In genomic region chr2:191618789-191619185, GRCh38 we compare ENCODE assay signal across 18 cellular contexts. TPM values are rescaled to one million over a fixed set of nuclear protein-coding genes. Genes with fewer than 3 reads are reported as not detected.
DNase-seq lines count a peak whose midpoint lies in the region; ATAC-seq and TF ChIP-seq lines count a peak whose summit lies in the region.
"Had no signal": no experiment of that assay in that cellular context is flagged by ENCODE, and none has a peak within 500 bp of the region (broad histone marks: within the 10 kb centered on the region; RNA-seq: fewer than 3 reads in every experiment).

No MANE protein-coding gene starts in this region.

- ATAC-seq in activated CD4-positive, alpha-beta T cell treated with anti-CD3 and anti-CD28 coated beads for 36 hours = no peak
- ATAC-seq in natural killer cell treated with Interleukin-12 subunit alpha and Interleukin-12 subunit beta and Interleukin-15 and Interleukin-18, amount 100 ng/mL, for 72 hours = no peak

- TF ChIP-seq CTCF in astrocyte of the spinal cord (IDR thresholded peaks at IDR 0.05; ENCODE audit: low read depth, low read length) = no peak

- intact Hi-C loops in activated CD4-positive, alpha-beta T cell treated with anti-CD3 and anti-CD28 coated beads for 36 hours (cut with DNase I, micrococcal nuclease) = loop anchor here (5.0 kb wide), 2 partner anchors 46 to 596 kb away; no protein-coding TSS in a partner anchor

- in situ Hi-C loops in astrocyte of the spinal cord (cut with HindIII; ENCODE audit: low sequenced_read_pairs) = no loop called here

- peaks cover 2% of the 10 kb centered on the region for H3K9me3 Mint-ChIP-seq in activated CD4-positive, alpha-beta T cell treated with anti-CD3 and anti-CD28 coated beads for 36 hours (ENCODE audit: low read depth)
- H3K9me3 Mint-ChIP-seq in IgD-negative memory B cell = no peaks in the 10 kb centered on the region
- H3K9me3 Mint-ChIP-seq in natural killer cell treated with Interleukin-12 subunit alpha and Interleukin-12 subunit beta and Interleukin-15 and Interleukin-18, amount 100 ng/mL, for 72 hours = peaks cover 3% of the 10 kb centered on the region

- peaks cover 61% of the 10 kb centered on the region for H3K4me1 Mint-ChIP-seq in activated CD4-positive, alpha-beta T cell treated with anti-CD3 and anti-CD28 coated beads for 36 hours
- H3K4me1 Mint-ChIP-seq in IgD-negative memory B cell = peaks cover 21 to 35% (median 25%) of the 10 kb centered on the region in 3 donors
- peaks cover 48% of the 10 kb centered on the region in 2 donors for H3K4me1 Mint-ChIP-seq in natural killer cell treated with Interleukin-12 subunit alpha and Interleukin-12 subunit beta and Interleukin-15 and Interleukin-18, amount 100 ng/mL, for 72 hours (ENCODE audit: low read depth in 2 of 2)

- CTCF ChIA-PET in activated CD4-positive, alpha-beta T cell treated with anti-CD3 and anti-CD28 coated beads for 36 hours (lab: Charles Lee) = interaction anchor here (1.1 to 3.7 kb wide), 4 partner anchors 14 to 73 kb away, joined by 3 to 19 read pairs (median 4); no protein-coding TSS in a partner anchor

- H3K36me3 Mint-ChIP-seq in activated CD4-positive, alpha-beta T cell treated with anti-CD3 and anti-CD28 coated beads for 36 hours (ENCODE audit: low read depth) = peaks cover 3% of the 10 kb centered on the region
- H3K36me3 Mint-ChIP-seq in IgD-negative memory B cell = peaks cover 2% of the 10 kb centered on the region
- peaks cover 2% of the 10 kb centered on the region for H3K36me3 Mint-ChIP-seq in natural killer cell treated with Interleukin-12 subunit alpha and Interleukin-12 subunit beta and Interleukin-15 and Interleukin-18, amount 100 ng/mL, for 72 hours

- H3K27ac Mint-ChIP-seq in activated CD4-positive, alpha-beta T cell treated with anti-CD3 and anti-CD28 coated beads for 36 hours = peak overlapping the region; percentile 99
- H3K27ac Mint-ChIP-seq in IgD-negative memory B cell = peak overlapping the region in 2 of 3 donors; percentile 7 to 97
- H3K27ac Mint-ChIP-seq in natural killer cell treated with Interleukin-12 subunit alpha and Interleukin-12 subunit beta and Interleukin-15 and Interleukin-18, amount 100 ng/mL, for 72 hours = peak overlapping the region; percentile 92 to 99

- no peaks in the 10 kb centered on the region for H3K27me3 Mint-ChIP-seq in activated CD4-positive, alpha-beta T cell treated with anti-CD3 and anti-CD28 coated beads for 36 hours
- no peaks in the 10 kb centered on the region for H3K27me3 Mint-ChIP-seq in IgD-negative memory B cell
- H3K27me3 Mint-ChIP-seq in natural killer cell treated with Interleukin-12 subunit alpha and Interleukin-12 subunit beta and Interleukin-15 and Interleukin-18, amount 100 ng/mL, for 72 hours = no peaks in the 10 kb centered on the region

- no peak for DNase-seq in activated CD4-positive, alpha-beta T cell treated with anti-CD3 and anti-CD28 coated beads for 36 hours
- no peak for DNase-seq in activated CD4-positive, alpha-beta T cell treated with anti-CD3 and anti-CD28 coated beads, Interleukin-2, amount 50 U/mL, for 4 hours
- DNase-seq in astrocyte of the spinal cord (ENCODE audit: low read depth, low spot score) = peak; percentile 23
- DNase-seq in natural killer cell treated with Interleukin-12 subunit alpha and Interleukin-12 subunit beta and Interleukin-15 and Interleukin-18, amount 100 ng/mL, for 72 hours (ENCODE audit: low spot score) = no peak
- DNase-seq in activated effector memory CD4-positive, alpha-beta T cell treated with anti-CD3 and anti-CD28 coated beads, Interleukin-2, amount 50 U/mL, for 16 hours = no peak
- no peak for DNase-seq in stimulated activated CD4-positive, alpha-beta T cell treated with anti-CD3 and anti-CD28 coated beads, Interleukin-2, amount 100 ng/mL, for 48 hours
- no peak for DNase-seq in midbrain (lab: John Stamatoyannopoulos, UW)
- DNase-seq: 8988T; activated CD4-positive, alpha-beta T cell treated with anti-CD3 and anti-CD28 coated beads, Interleukin-2, amount 50 U/mL, for 1 hour; foreskin fibroblast; H7; left ventricle myocardium superior; NCI-H1930; NCI-H524; SIG-M5; T1000 had no signal

- no peak overlapping the region for H3K4me3 ChIP-seq in astrocyte of the spinal cord (ENCODE audit: low read depth, low read length)
- H3K4me3 ChIP-seq: cardiac muscle cell had no signal

- no peak overlapping the region for H3K4me3 Mint-ChIP-seq in activated CD4-positive, alpha-beta T cell treated with anti-CD3 and anti-CD28 coated beads for 36 hours
- no peak overlapping the region for H3K4me3 Mint-ChIP-seq in IgD-negative memory B cell
- peak overlapping the region; percentile 66 for H3K4me3 Mint-ChIP-seq in natural killer cell treated with Interleukin-12 subunit alpha and Interleukin-12 subunit beta and Interleukin-15 and Interleukin-18, amount 100 ng/mL, for 72 hours

- POLR2A ChIA-PET in activated CD4-positive, alpha-beta T cell treated with anti-CD3 and anti-CD28 coated beads for 36 hours (lab: Charles Lee) = interaction anchor here (1.2 kb wide), 1 partner anchor 425 kb away, joined by 3 read pairs; no protein-coding TSS in a partner anchor

RNA-seq across cellular contexts. Expression of gene NABP1, which starts 59.1 kb away (rescaled TPM):
- total RNA-seq in activated CD4-positive, alpha-beta T cell treated with anti-CD3 and anti-CD28 coated beads for 36 hours = 10 to 100 TPM; 52.4 to 53.9 TPM
- polyA plus RNA-seq in IgD-negative memory B cell = 12.4 TPM
- 100 to 1,000 TPM; 125 to 138 TPM for total RNA-seq in natural killer cell treated with Interleukin-12 subunit alpha and Interleukin-12 subunit beta and Interleukin-15 and Interleukin-18, amount 100 ng/mL, for 72 hours
